In the genomic region with DNA sequence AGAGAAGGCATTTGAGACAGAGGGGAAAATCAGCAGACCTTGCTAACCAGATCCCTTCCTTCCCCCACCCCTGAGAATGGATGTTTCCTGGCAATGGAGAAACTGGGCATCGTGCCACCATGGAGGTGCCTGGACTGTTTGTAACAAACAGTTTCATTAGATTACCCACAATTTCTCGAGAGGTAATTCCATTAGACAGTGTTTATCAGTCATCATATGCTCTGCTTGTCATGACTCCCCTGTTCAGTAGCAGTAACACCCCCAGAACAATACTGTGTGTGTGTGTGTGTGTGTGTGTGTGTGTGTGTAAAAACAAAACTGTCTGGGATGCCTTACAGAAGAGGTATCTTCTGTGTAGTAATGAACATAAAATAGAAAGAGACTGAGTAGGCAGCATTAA, we compare ENCODE assay signal across 1 cellular context.
TF ChIP-seq lines count a peak whose summit lies in the region.

No MANE protein-coding gene starts in this region.

TF ChIP-seq in SK-N-SH treated with all-trans-retinoic acid at 6 μM for 48 hours, 23 proteins besides CTCF, POLR2A, EP300 and RAD21 (continued from another document):
- TF ChIP-seq, protein P1, sequence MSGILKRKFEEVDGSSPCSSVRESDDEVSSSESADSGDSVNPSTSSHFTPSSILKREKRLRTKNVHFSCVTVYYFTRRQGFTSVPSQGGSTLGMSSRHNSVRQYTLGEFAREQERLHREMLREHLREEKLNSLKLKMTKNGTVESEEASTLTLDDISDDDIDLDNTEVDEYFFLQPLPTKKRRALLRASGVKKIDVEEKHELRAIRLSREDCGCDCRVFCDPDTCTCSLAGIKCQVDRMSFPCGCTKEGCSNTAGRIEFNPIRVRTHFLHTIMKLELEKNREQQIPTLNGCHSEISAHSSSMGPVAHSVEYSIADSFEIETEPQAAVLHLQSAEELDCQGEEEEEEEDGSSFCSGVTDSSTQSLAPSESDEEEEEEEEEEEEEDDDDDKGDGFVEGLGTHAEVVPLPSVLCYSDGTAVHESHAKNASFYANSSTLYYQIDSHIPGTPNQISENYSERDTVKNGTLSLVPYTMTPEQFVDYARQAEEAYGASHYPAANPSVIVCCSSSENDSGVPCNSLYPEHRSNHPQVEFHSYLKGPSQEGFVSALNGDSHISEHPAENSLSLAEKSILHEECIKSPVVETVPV (CRISPR knock-in tag; IDR thresholded peaks at IDR 0.05) = peak; percentile 97
- TF ChIP-seq ZFP3 (CRISPR knock-in tag; IDR thresholded peaks at IDR 0.05) (peak; percentile 86), TOX (CRISPR knock-in tag; IDR thresholded peaks at IDR 0.05; ENCODE audit: borderline replicate concordance) (no peak)
